In the genomic region with DNA sequence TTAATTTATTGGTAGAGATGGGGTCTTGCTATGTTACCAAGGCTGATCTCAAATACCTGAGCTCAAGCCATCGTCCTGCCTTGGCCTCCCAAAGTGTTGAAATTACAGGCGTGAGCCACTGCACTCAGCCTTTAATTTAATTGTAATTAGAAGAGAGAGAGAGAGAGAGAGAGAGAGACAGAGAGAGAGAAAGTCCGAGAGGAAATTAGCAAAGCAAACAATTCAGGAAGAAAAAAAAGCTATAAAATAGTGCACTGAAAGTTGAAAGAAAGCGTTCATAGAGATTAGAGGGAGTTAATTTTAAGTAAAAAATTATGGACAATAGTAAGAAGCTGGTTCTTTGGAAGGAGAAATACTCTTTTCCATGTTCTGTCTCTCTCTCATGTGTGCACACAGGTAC, we compare ENCODE assay signal across 2 cellular contexts.
A peak's percentile ranks its signal among the peaks of the same experiment; 100 is the strongest.
TF ChIP-seq lines count a peak whose summit lies in the region.

No MANE protein-coding gene starts in this region.

TF ChIP-seq in HEK293, 187 proteins besides CTCF, POLR2A, EP300 and RAD21:
- TF ChIP-seq, protein P1, sequence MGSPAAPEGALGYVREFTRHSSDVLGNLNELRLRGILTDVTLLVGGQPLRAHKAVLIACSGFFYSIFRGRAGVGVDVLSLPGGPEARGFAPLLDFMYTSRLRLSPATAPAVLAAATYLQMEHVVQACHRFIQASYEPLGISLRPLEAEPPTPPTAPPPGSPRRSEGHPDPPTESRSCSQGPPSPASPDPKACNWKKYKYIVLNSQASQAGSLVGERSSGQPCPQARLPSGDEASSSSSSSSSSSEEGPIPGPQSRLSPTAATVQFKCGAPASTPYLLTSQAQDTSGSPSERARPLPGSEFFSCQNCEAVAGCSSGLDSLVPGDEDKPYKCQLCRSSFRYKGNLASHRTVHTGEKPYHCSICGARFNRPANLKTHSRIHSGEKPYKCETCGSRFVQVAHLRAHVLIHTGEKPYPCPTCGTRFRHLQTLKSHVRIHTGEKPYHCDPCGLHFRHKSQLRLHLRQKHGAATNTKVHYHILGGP (tag by site-specific recombination; IDR thresholded peaks at IDR 0.05): no peak
- TF ChIP-seq ZNF596 (tag by site-specific recombination; IDR thresholded peaks at IDR 0.05): peak; percentile 93
TF ChIP-seq in HEK293: peak in this region for 1.

TF ChIP-seq in K562, 482 proteins besides CTCF, POLR2A, EP300 and RAD21:
- no peak for TF ChIP-seq TAF15 (IDR thresholded peaks at IDR 0.05; ENCODE audit: low read depth, low read length)
- TF ChIP-seq, protein P2, sequence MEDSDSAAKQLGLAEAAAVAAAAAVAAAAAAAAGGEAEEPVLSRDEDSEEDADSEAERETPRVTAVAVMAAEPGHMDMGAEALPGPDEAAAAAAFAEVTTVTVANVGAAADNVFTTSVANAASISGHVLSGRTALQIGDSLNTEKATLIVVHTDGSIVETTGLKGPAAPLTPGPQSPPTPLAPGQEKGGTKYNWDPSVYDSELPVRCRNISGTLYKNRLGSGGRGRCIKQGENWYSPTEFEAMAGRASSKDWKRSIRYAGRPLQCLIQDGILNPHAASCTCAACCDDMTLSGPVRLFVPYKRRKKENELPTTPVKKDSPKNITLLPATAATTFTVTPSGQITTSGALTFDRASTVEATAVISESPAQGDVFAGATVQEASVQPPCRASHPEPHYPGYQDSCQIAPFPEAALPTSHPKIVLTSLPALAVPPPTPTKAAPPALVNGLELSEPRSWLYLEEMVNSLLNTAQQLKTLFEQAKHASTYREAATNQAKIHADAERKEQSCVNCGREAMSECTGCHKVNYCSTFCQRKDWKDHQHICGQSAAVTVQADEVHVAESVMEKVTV (CRISPR knock-in tag; IDR thresholded peaks at IDR 0.05): no peak
- TF ChIP-seq, protein P3, sequence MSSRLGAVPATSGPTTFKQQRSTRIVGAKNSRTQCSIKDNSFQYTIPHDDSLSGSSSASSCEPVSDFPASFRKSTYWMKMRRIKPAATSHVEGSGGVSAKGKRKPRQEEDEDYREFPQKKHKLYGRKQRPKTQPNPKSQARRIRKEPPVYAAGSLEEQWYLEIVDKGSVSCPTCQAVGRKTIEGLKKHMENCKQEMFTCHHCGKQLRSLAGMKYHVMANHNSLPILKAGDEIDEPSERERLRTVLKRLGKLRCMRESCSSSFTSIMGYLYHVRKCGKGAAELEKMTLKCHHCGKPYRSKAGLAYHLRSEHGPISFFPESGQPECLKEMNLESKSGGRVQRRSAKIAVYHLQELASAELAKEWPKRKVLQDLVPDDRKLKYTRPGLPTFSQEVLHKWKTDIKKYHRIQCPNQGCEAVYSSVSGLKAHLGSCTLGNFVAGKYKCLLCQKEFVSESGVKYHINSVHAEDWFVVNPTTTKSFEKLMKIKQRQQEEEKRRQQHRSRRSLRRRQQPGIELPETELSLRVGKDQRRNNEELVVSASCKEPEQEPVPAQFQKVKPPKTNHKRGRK (tag; IDR thresholded peaks at IDR 0.05): 0 out of 2 replicates have a peak, but pooled peaks have one; percentile 46
